In genomic region chr12:58346032-58346632, GRCh38 we compare ENCODE assay signal across 9 cellular contexts.
DNase-seq lines count a peak whose midpoint lies in the region; ATAC-seq and TF ChIP-seq lines count a peak whose summit lies in the region.
"Had no signal": no experiment of that assay in that cellular context is flagged by ENCODE, and none has a peak within 500 bp of the region (broad histone marks: within the 10 kb centered on the region; RNA-seq: fewer than 3 reads in every experiment).

No MANE protein-coding gene starts in this region.

- peak; percentile 73 for DNase-seq in DMS114 treated with DMSO at 0.1 percent for 48 hours (lab: John Stamatoyannopoulos, UW; ENCODE audit: unreplicated experiment)
- DNase-seq in GM20000 (ENCODE audit: low spot score): peak; percentile 32
- DNase-seq in LHCN-M2 (ENCODE audit: low read depth): peak; percentile 62
- no peak for DNase-seq in RWPE2 (ENCODE audit: low spot score)
- peak; percentile 47 to 55 for DNase-seq in erythroblast (lab: John Stamatoyannopoulos, UW)
- DNase-seq in ovary: no peak
- DNase-seq in GM19240 (ENCODE audit: insufficient read length, low spot score): no peak
- no peak for DNase-seq in 8988T

- H3K27ac ChIP-seq in RWPE2 (ENCODE audit: poor library complexity, severe bottlenecking): no peak overlapping the region
- no peak overlapping the region for H3K27ac ChIP-seq in ovary
- H3K27ac ChIP-seq: SJSA1 had no signal

- H3K4me3 ChIP-seq in RWPE2 (ENCODE audit: severe bottlenecking) (no peak overlapping the region), ovary (no peak overlapping the region)
- H3K4me3 ChIP-seq: SJSA1 had no signal

- intact Hi-C loops in ovary (cut with DNase I): loop anchor here in 3 of 4 donors (5.0 to 10.0 kb wide), 3 partner anchors 806 to 819 kb away; no protein-coding TSS in a partner anchor

- H3K4me1 ChIP-seq in RWPE2 (ENCODE audit: insufficient read depth, poor library complexity, severe bottlenecking) (no peaks in the 10 kb centered on the region), ovary (ENCODE audit: insufficient read depth) (no peaks in the 10 kb centered on the region)

- TF ChIP-seq POLR2A in erythroblast (IDR thresholded peaks at IDR 0.05; ENCODE audit: low read length) (no peak), ovary (IDR thresholded peaks at IDR 0.05) (no peak)

- TF ChIP-seq CTCF in GM20000 (IDR thresholded peaks at IDR 0.05; ENCODE audit: extremely low read depth, missing control alignments) (peak; percentile 55), RWPE2 (IDR thresholded peaks at IDR 0.05; ENCODE audit: poor library complexity, severe bottlenecking) (peak; percentile 88), ovary (IDR thresholded peaks at IDR 0.05) (peak; percentile 48 to 70 (median 63))

- H3K36me3 ChIP-seq in RWPE2 (ENCODE audit: low read depth) (no peaks in the 10 kb centered on the region), ovary (no peaks in the 10 kb centered on the region)
- H3K36me3 ChIP-seq: SJSA1 had no signal

- H3K9me3 ChIP-seq in RWPE2 (ENCODE audit: severe bottlenecking) (peaks cover 2% of the 10 kb centered on the region), ovary (no peaks in the 10 kb centered on the region)
- H3K9me3 ChIP-seq: SJSA1 had no signal

- ATAC-seq in RWPE2 (ENCODE audit: low read depth): no peak

- H3K27me3 ChIP-seq in RWPE2 (ENCODE audit: insufficient read depth, poor library complexity, severe bottlenecking): no peaks in the 10 kb centered on the region
- no peaks in the 10 kb centered on the region for H3K27me3 ChIP-seq in ovary
- H3K27me3 ChIP-seq: SJSA1 had no signal

- no peak for TF ChIP-seq EP300 in ovary (IDR thresholded peaks at IDR 0.05)

- 24 to 26% (median 25%) methylated on average over 7 of the region's 7 CpGs for WGBS in ovary, 3 donors

Comparison
In these comparisons a context has a peak if more than half of its experiments do, and no peak if none do; other contexts are left out.
1. DNase-seq: peak in DMS114 treated with DMSO at 0.1 percent for 48 hours (single experiment), GM20000 (single experiment), LHCN-M2 (single experiment) and erythroblast (2 of 2); none in RWPE2 (single experiment), ovary (0 of 5), GM19240 (single experiment) and 8988T (single experiment).
2. Peak in every context shown above with its lines, with median percentiles within 50 percentile points of each other: CTCF ChIP-seq.